Comparison of ENCODE assay signal across 10 cellular contexts in genomic region chr1:101264699-101265098, GRCh38. TPM values are rescaled to one million over a fixed set of nuclear protein-coding genes. Genes with fewer than 3 reads are reported as not detected.
DNase-seq lines count a peak whose midpoint lies in the region; ATAC-seq lines count a peak whose summit lies in the region.
"Had no signal": no experiment of that assay in that cellular context is flagged by ENCODE, and none has a peak within 500 bp of the region (broad histone marks: within the 10 kb centered on the region; RNA-seq: fewer than 3 reads in every experiment).

No MANE protein-coding gene starts in this region.

- H3K4me3 Mint-ChIP-seq in activated CD4-positive, alpha-beta T cell treated with anti-CD3 and anti-CD28 coated beads, Interleukin-2, amount 10 ng/mL, durations not matched to agents 24 days and 14 days, result peak overlapping the region; percentile 58

- H3K27ac Mint-ChIP-seq in activated CD4-positive, alpha-beta T cell treated with anti-CD3 and anti-CD28 coated beads, Interleukin-2, amount 10 ng/mL, durations not matched to agents 24 days and 14 days, result peak overlapping the region; percentile 73

- intact Hi-C loops in activated CD4-positive, alpha-beta T cell treated with anti-CD3 and anti-CD28 coated beads, Interleukin-2, amount 10 ng/mL, durations not matched to agents 24 days and 14 days (cut with micrococcal nuclease), result loop anchor here (2.0 kb wide), 1 partner anchor 14 kb away; no protein-coding TSS in a partner anchor

- no peaks in the 10 kb centered on the region for H3K36me3 Mint-ChIP-seq in activated CD4-positive, alpha-beta T cell treated with anti-CD3 and anti-CD28 coated beads, Interleukin-2, amount 10 ng/mL, durations not matched to agents 24 days and 14 days (ENCODE audit: low read depth)

- H3K27me3 Mint-ChIP-seq in activated CD4-positive, alpha-beta T cell treated with anti-CD3 and anti-CD28 coated beads, Interleukin-2, amount 10 ng/mL, durations not matched to agents 24 days and 14 days, result no peaks in the 10 kb centered on the region

- DNase-seq in activated CD4-positive, alpha-beta T cell treated with anti-CD3 and anti-CD28 coated beads, Interleukin-2, amount 10 ng/mL, durations not matched to agents 24 days and 14 days, result peak; percentile 73
- no peak for DNase-seq in activated CD4-positive, alpha-beta T cell treated with anti-CD3 and anti-CD28 coated beads, Interleukin-2, amount 50 U/mL, for 48 hours
- DNase-seq in RPMI8226 (peak; percentile 49), dermis blood vessel endothelial cell (peak; percentile 79), renal cortical epithelial cell (ENCODE audit: low read depth) (peak; percentile 15), NCI-H524 (lab: John Stamatoyannopoulos, UW) (no peak), 8988T (no peak)
- DNase-seq: NCI-H1048, pancreas had no signal

- peaks cover 45% of the 10 kb centered on the region for H3K4me1 Mint-ChIP-seq in activated CD4-positive, alpha-beta T cell treated with anti-CD3 and anti-CD28 coated beads, Interleukin-2, amount 10 ng/mL, durations not matched to agents 24 days and 14 days

- no peaks in the 10 kb centered on the region for H3K9me3 Mint-ChIP-seq in activated CD4-positive, alpha-beta T cell treated with anti-CD3 and anti-CD28 coated beads, Interleukin-2, amount 10 ng/mL, durations not matched to agents 24 days and 14 days

- no peak for ATAC-seq in GM19452 (IDR thresholded peaks at IDR 0.05; ENCODE audit: unreplicated experiment)

RNA-seq across cellular contexts. Expression of gene S1PR1, which starts 27.9 kb away (rescaled TPM):
- total RNA-seq in activated CD4-positive, alpha-beta T cell treated with anti-CD3 and anti-CD28 coated beads, Interleukin-2, amount 10 ng/mL, durations not matched to agents 24 days and 14 days, result 49.5 and 51.2 TPM in 2 replicates
- total RNA-seq in dermis blood vessel endothelial cell, result 311 and 394 TPM in 2 replicates
- 6.8 and 8.2 TPM in 2 replicates for total RNA-seq in renal cortical epithelial cell

Comparison
In these comparisons a context has a peak if more than half of its experiments do, and no peak if none do; other contexts are left out.
1. DNase-seq: peak in activated CD4-positive, alpha-beta T cell treated with anti-CD3 and anti-CD28 coated beads, Interleukin-2, amount 10 ng/mL, durations not matched to agents 24 days and 14 days (single experiment), RPMI8226 (single experiment), dermis blood vessel endothelial cell (single experiment) and renal cortical epithelial cell (single experiment); none in activated CD4-positive, alpha-beta T cell treated with anti-CD3 and anti-CD28 coated beads, Interleukin-2, amount 50 U/mL, for 48 hours (0 of 2), NCI-H524 (0 of 2) and 8988T (single experiment).